ENCODE assay signal across 9 cellular contexts in the genomic region with DNA sequence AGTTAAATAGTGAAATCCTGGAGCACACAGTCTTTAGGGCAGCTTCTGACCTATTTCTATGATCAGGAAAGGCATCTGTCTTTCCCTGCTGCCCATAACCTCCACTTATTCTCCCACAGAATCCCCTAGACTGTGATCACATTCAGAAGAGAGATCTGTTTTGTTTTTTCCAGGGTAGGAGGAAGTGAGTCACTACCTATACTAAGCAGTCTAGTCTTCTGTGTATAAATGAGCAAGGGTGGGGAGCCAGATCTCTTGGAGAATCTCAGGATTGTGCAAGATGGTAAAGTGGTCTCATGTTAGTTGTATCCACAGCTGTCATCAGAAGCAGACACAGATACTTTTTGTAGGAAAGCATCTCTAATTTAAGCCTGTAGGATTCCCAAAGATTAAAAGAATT. TPM values are rescaled to one million over a fixed set of nuclear protein-coding genes. Genes with fewer than 3 reads are reported as not detected.
DNase-seq lines count a peak whose midpoint lies in the region; ATAC-seq lines count a peak whose summit lies in the region.
"Had no signal": no experiment of that assay in that cellular context is flagged by ENCODE, and none has a peak within 500 bp of the region (broad histone marks: within the 10 kb centered on the region; RNA-seq: fewer than 3 reads in every experiment).

No MANE protein-coding gene starts in this region.

- ATAC-seq in HG03025 (IDR thresholded peaks at IDR 0.05; ENCODE audit: low FRiP score, unreplicated experiment) (no peak), GM21526 (IDR thresholded peaks at IDR 0.05; ENCODE audit: low FRiP score, unreplicated experiment) (no peak)

- POLR2A ChIA-PET in activated CD4-positive, alpha-beta memory T cell treated with anti-CD3 and anti-CD28 coated beads for 36 hours (lab: Charles Lee) = no interaction called here

- intact Hi-C loops in activated CD4-positive, alpha-beta memory T cell treated with anti-CD3 and anti-CD28 coated beads for 36 hours (cut with micrococcal nuclease) = no loop called here

- CTCF ChIA-PET in activated CD4-positive, alpha-beta memory T cell treated with anti-CD3 and anti-CD28 coated beads for 36 hours (lab: Charles Lee) = no interaction called here

- H3K4me3 Mint-ChIP-seq in activated CD4-positive, alpha-beta memory T cell treated with anti-CD3 and anti-CD28 coated beads for 36 hours = no peak overlapping the region
- H3K4me3 Mint-ChIP-seq: IgD-negative memory B cell had no signal

- H3K9me3 Mint-ChIP-seq in activated CD4-positive, alpha-beta memory T cell treated with anti-CD3 and anti-CD28 coated beads for 36 hours = no peaks in the 10 kb centered on the region
- H3K9me3 Mint-ChIP-seq: IgD-negative memory B cell had no signal

- H3K36me3 Mint-ChIP-seq in activated CD4-positive, alpha-beta memory T cell treated with anti-CD3 and anti-CD28 coated beads for 36 hours = no peaks in the 10 kb centered on the region

- peak overlapping the region; percentile 50 for H3K27ac Mint-ChIP-seq in activated CD4-positive, alpha-beta memory T cell treated with anti-CD3 and anti-CD28 coated beads for 36 hours

- H3K4me1 Mint-ChIP-seq in activated CD4-positive, alpha-beta memory T cell treated with anti-CD3 and anti-CD28 coated beads for 36 hours (ENCODE audit: low read depth) = peaks cover 15% of the 10 kb centered on the region

- in situ Hi-C loops in ACHN (cut with HindIII; ENCODE audit: low pct_ligation_motif_present, low pct_unique_long_range_greater_than_20kb, low sequenced_read_pairs) = no loop called here

- no peaks in the 10 kb centered on the region for H3K27me3 Mint-ChIP-seq in activated CD4-positive, alpha-beta memory T cell treated with anti-CD3 and anti-CD28 coated beads for 36 hours
- H3K27me3 Mint-ChIP-seq: IgD-negative memory B cell had no signal

- DNase-seq in ACHN = peak; percentile 20
- DNase-seq in HS-27A (ENCODE audit: low read depth) = peak; percentile 15
- no peak for DNase-seq in activated CD4-positive, alpha-beta memory T cell treated with anti-CD3 and anti-CD28 coated beads for 36 hours
- peak; percentile 42 for DNase-seq in glomerular endothelial cell (ENCODE audit: extremely low read depth, low read depth, low spot score)
- no peak for DNase-seq in activated CD8-positive, alpha-beta memory T cell treated with anti-CD3 and anti-CD28 coated beads, Interleukin-2, amount 50 U/mL, for 4 hours
- no peak for DNase-seq in NCI-H1436 treated with DMSO at 0.1 percent for 48 hours (lab: John Stamatoyannopoulos, UW)

RNA-seq across cellular contexts. Expression of a gene that starts 11.8 kb away (rescaled TPM):
- 10 to 100 TPM; 66.7 to 67.4 TPM for total RNA-seq in activated CD4-positive, alpha-beta memory T cell treated with anti-CD3 and anti-CD28 coated beads for 36 hours
- 37.9 and 50.5 TPM in 2 replicates for total RNA-seq in glomerular endothelial cell

RNA-seq across cellular contexts. Expression of a gene that starts 48.6 kb away (rescaled TPM):
- total RNA-seq in activated CD4-positive, alpha-beta memory T cell treated with anti-CD3 and anti-CD28 coated beads for 36 hours = 10 to 100 TPM; 19.7 to 19.8 TPM
- 42.9 and 48.0 TPM in 2 replicates for total RNA-seq in glomerular endothelial cell

Comparison
In these comparisons a context has a peak if more than half of its experiments do, and no peak if none do; other contexts are left out.
1. DNase-seq: peak in ACHN (single experiment), HS-27A (single experiment) and glomerular endothelial cell (single experiment); none in activated CD4-positive, alpha-beta memory T cell treated with anti-CD3 and anti-CD28 coated beads for 36 hours (single experiment), activated CD8-positive, alpha-beta memory T cell treated with anti-CD3 and anti-CD28 coated beads, Interleukin-2, amount 50 U/mL, for 4 hours (single experiment) and NCI-H1436 treated with DMSO at 0.1 percent for 48 hours (single experiment).